ENCODE assay signal across 8 cellular contexts in the genomic region with DNA sequence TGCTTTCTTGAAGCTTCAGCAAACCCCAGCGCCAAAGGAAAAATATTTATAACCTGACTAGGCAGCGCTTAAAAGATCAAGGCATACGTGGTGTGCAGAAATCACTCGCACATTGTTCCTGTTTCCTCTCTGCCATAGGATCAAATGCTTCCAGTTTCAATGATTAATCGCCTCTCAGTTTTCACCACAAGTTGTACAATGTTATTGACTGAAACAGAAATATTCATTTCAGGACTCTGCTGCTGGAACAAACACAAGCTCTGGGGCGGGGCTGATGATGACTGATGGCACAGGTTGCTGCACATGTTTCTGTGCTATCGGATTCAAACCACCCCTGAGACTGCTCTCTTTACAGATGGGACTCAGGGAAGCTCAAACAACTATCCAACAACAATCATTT.
DNase-seq lines count a peak whose midpoint lies in the region; ATAC-seq, FAIRE-seq and TF ChIP-seq lines count a peak whose summit lies in the region.

No MANE protein-coding gene starts in this region.

- H3K4me2 ChIP-seq in endothelial cell of umbilical vein (ENCODE audit: insufficient read depth, low read length): no peak overlapping the region

- DNase-seq in GM10266 (ENCODE audit: extremely low spot score) (peak; percentile 16), M059J (ENCODE audit: low read depth) (peak; percentile 40), endothelial cell of umbilical vein (ENCODE audit: low read depth, low spot score) (peak; percentile 22), hippocampal formation (lab: John Stamatoyannopoulos, UW) (no peak), NCI-H146 (lab: John Stamatoyannopoulos, UW) (no peak), NCI-H2029 treated with DMSO at 0.1 percent for 48 hours (lab: John Stamatoyannopoulos, UW) (no peak), cerebellar nuclear complex (lab: John Stamatoyannopoulos, UW) (no peak)

- TF ChIP-seq CTCF in GM10266 (IDR thresholded peaks at IDR 0.05; ENCODE audit: control insufficient read depth, insufficient read depth, low read depth, missing control alignments) (no peak), endothelial cell of umbilical vein (IDR thresholded peaks at IDR 0.05; ENCODE audit: extremely low read depth in 1 of 2, insufficient read depth in 1 of 2, low read depth in 1 of 2, low read length in 2 of 2) (no peak)

- POLR2A ChIA-PET in endothelial cell of umbilical vein (lab: Charles Lee): no interaction called here

- no peak overlapping the region for H3K9ac ChIP-seq in endothelial cell of umbilical vein (replicated peaks; ENCODE audit: extremely low read depth, insufficient read depth, low read length)

- H3K4me3 ChIP-seq in endothelial cell of umbilical vein (replicated peaks in 1 of 3; ENCODE audit: insufficient read depth in 1 of 3, low read depth in 1 of 3, low read length in 3 of 3): no peak overlapping the region

- dilution Hi-C loops in endothelial cell of umbilical vein (cut with MboI; ENCODE audit: extremely low pct_ligation_motif_present, low sequenced_read_pairs): no loop called here

- H3K27me3 ChIP-seq in endothelial cell of umbilical vein (ENCODE audit: control insufficient read depth in 2 of 2, insufficient read depth in 2 of 2, low read length in 2 of 2): peaks cover 4 to 11% of the 10 kb centered on the region in 2 experiments

- intact Hi-C loops in endothelial cell of umbilical vein (cut with micrococcal nuclease): loop anchor here (2.0 kb wide), 1 partner anchor 68 kb away; the partner anchor contains the start of gene KCNIP1

- no peak overlapping the region for H2AFZ ChIP-seq in endothelial cell of umbilical vein (ENCODE audit: low read depth, low read length)

- FAIRE-seq in endothelial cell of umbilical vein (lab: Jason Lieb, UNC): no peak

- no peak overlapping the region for H3K27ac ChIP-seq in endothelial cell of umbilical vein (ENCODE audit: insufficient read depth, low read depth, low read length)

- H3K9me3 ChIP-seq in endothelial cell of umbilical vein (replicated peaks; ENCODE audit: control insufficient read depth, insufficient read depth, low read length): no peaks in the 10 kb centered on the region

- H3K36me3 ChIP-seq in endothelial cell of umbilical vein (ENCODE audit: control insufficient read depth in 2 of 2, extremely low read depth in 1 of 2, insufficient read depth in 2 of 2, low read length in 2 of 2): no peaks in the 10 kb centered on the region

- H3K79me2 ChIP-seq in endothelial cell of umbilical vein (ENCODE audit: control insufficient read depth, insufficient read depth, low read length): no peaks in the 10 kb centered on the region

- CTCF ChIA-PET in endothelial cell of umbilical vein (lab: Charles Lee): interaction anchor here (0.7 to 1.2 kb wide), 3 partner anchors 15 to 137 kb away, joined by 3 to 4 read pairs (median 3); no protein-coding TSS in a partner anchor

- no peak for TF ChIP-seq POLR2A in endothelial cell of umbilical vein (IDR thresholded peaks at IDR 0.05; ENCODE audit: low read depth, low read length)

- BruUV-seq in endothelial cell of umbilical vein (replicated peaks; lab: Mats Ljungman, UMichigan): no TSS peak

- peak; percentile 82 for ATAC-seq in GM21526 (IDR thresholded peaks at IDR 0.05; ENCODE audit: low FRiP score, unreplicated experiment)

- H4K20me1 ChIP-seq in endothelial cell of umbilical vein (replicated peaks; ENCODE audit: control insufficient read depth, extremely low read depth, insufficient read depth, low read length): no peaks in the 10 kb centered on the region

- H3K4me1 ChIP-seq in endothelial cell of umbilical vein (ENCODE audit: control insufficient read depth, extremely low read depth, insufficient read depth, low read length): no peaks in the 10 kb centered on the region

- H3K9me1 ChIP-seq in endothelial cell of umbilical vein (replicated peaks; ENCODE audit: control insufficient read depth, extremely low read depth, insufficient read depth, low read length): no peaks in the 10 kb centered on the region

TF ChIP-seq in endothelial cell of umbilical vein, 7 proteins besides CTCF, POLR2A, EP300 and RAD21:
- no peak for TF ChIP-seq MYC (IDR thresholded peaks at IDR 0.05; ENCODE audit: low read depth, low read length)
- TF ChIP-seq JUN (IDR thresholded peaks at IDR 0.05; ENCODE audit: borderline replicate concordance, insufficient read depth, insufficient read length, low read depth): no peak
- no peak for TF ChIP-seq EZH2 (IDR thresholded peaks at IDR 0.05; ENCODE audit: borderline replicate concordance, low read depth, low read length, severe bottlenecking)
- TF ChIP-seq POLR2AphosphoS5 (IDR thresholded peaks at IDR 0.05; ENCODE audit: insufficient read depth, low read depth, low read length): no peak
- TF ChIP-seq MAX (IDR thresholded peaks at IDR 0.05; ENCODE audit: insufficient read depth, insufficient read length): no peak
- no peak for TF ChIP-seq FOS (IDR thresholded peaks at IDR 0.05; ENCODE audit: borderline replicate concordance, insufficient read depth, low read length)
- TF ChIP-seq GATA2 (IDR thresholded peaks at IDR 0.05; ENCODE audit: insufficient read depth, insufficient read length, low read depth, low read length): no peak

Comparison
In these comparisons a context has a peak if more than half of its experiments do, and no peak if none do; other contexts are left out.
1. DNase-seq: peak in GM10266 (single experiment), M059J (single experiment) and endothelial cell of umbilical vein (single experiment); none in hippocampal formation (0 of 2), NCI-H146 (single experiment), NCI-H2029 treated with DMSO at 0.1 percent for 48 hours (single experiment) and cerebellar nuclear complex (0 of 2).